In the genomic region with DNA sequence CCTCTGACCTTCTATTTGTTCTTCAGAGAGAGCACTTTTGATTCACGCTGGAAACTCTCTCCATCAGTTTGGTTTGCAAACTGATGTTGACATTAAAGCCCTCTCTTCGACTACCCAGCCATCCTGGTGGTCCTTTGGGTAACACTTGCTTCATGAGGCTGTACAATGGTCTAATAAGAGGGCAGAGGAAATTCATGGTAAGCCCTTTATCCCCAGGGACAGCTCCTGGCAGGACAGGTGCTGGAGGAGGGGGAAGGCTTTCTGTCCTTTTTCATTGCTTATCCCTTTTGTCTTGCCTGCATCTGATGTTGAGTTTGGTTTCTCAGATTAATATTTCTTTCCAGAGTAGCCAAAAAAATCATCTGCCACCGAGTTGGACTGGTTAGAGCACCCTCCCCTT, we compare ENCODE assay signal across 19 cellular contexts. TPM values are rescaled to one million over a fixed set of nuclear protein-coding genes. Genes with fewer than 3 reads are reported as not detected.
"Had no signal": no experiment of that assay in that cellular context is flagged by ENCODE, and none has a peak within 500 bp of the region (broad histone marks: within the 10 kb centered on the region; RNA-seq: fewer than 3 reads in every experiment).

No MANE protein-coding gene starts in this region.

- H3K9me3 ChIP-seq: thyroid gland had no signal

- H3K27ac ChIP-seq: cardiac muscle cell, thyroid gland had no signal

- H3K27me3 ChIP-seq: cardiac muscle cell, foreskin keratinocyte, thyroid gland had no signal

- H3K9me3 Mint-ChIP-seq: activated naive CD8-positive, alpha-beta T cell treated with anti-CD3 and anti-CD28 coated beads, Interleukin-2, amount 10 ng/mL, durations not matched to agents 7 days and 5 days; activated T-helper 1 cell treated with anti-CD3 and anti-CD28 coated beads, Interleukin-12 subunit alpha, Interleukin-12 subunit beta, Interleukin-2, Interleukin-4 antibody, amounts not matched to agents 30 ng/mL and 10 ng/mL and 1 ng/mL, durations not matched to agents 14 hours and 24 hours and 36 hours; effector memory CD8-positive, alpha-beta T cell; natural killer cell treated with Interleukin-12 subunit alpha and Interleukin-12 subunit beta and Interleukin-15 and Interleukin-18, amount 100 ng/mL, for 72 hours had no signal

- DNase-seq: activated CD4-positive, alpha-beta T cell treated with anti-CD3 and anti-CD28 coated beads, Interleukin-2, amount 50 U/mL, for 4 hours; activated gamma-delta T cell treated with Interleukin-2 at 50 U/mL for 16 hours; activated naive CD8-positive, alpha-beta T cell treated with anti-CD3 and anti-CD28 coated beads, Interleukin-2, amount 10 ng/mL, durations not matched to agents 7 days and 5 days; amygdala; effector memory CD8-positive, alpha-beta T cell; foreskin keratinocyte; glutamatergic neuron; kidney; retina; stimulated activated CD4-positive, alpha-beta T cell treated with anti-CD3 and anti-CD28 coated beads, Interleukin-1b, Interleukin-23, amount 100 ng/mL, for 48 hours; stimulated activated naive CD4-positive, alpha-beta T cell treated with Interleukin-2 at 50 U/mL for 16 hours; thyroid gland had no signal

- H3K36me3 ChIP-seq: cardiac muscle cell, thyroid gland had no signal

- H3K36me3 Mint-ChIP-seq: activated naive CD8-positive, alpha-beta T cell treated with anti-CD3 and anti-CD28 coated beads, Interleukin-2, amount 10 ng/mL, durations not matched to agents 7 days and 5 days; natural killer cell treated with Interleukin-12 subunit alpha and Interleukin-12 subunit beta and Interleukin-15 and Interleukin-18, amount 100 ng/mL, for 72 hours had no signal

- H3K4me3 Mint-ChIP-seq: activated naive CD8-positive, alpha-beta T cell treated with anti-CD3 and anti-CD28 coated beads, Interleukin-2, amount 10 ng/mL, durations not matched to agents 7 days and 5 days; activated T-helper 1 cell treated with anti-CD3 and anti-CD28 coated beads, Interleukin-12 subunit alpha, Interleukin-12 subunit beta, Interleukin-2, Interleukin-4 antibody, amounts not matched to agents 30 ng/mL and 10 ng/mL and 1 ng/mL, durations not matched to agents 14 hours and 24 hours and 36 hours; effector memory CD8-positive, alpha-beta T cell; natural killer cell treated with Interleukin-12 subunit alpha and Interleukin-12 subunit beta and Interleukin-15 and Interleukin-18, amount 100 ng/mL, for 72 hours had no signal

- FAIRE-seq: kidney, TTC549 had no signal

- H3K27me3 Mint-ChIP-seq: effector memory CD8-positive, alpha-beta T cell; natural killer cell treated with Interleukin-12 subunit alpha and Interleukin-12 subunit beta and Interleukin-15 and Interleukin-18, amount 100 ng/mL, for 72 hours had no signal

- H3K4me3 ChIP-seq: cardiac muscle cell, lung, thyroid gland had no signal

- ATAC-seq: effector memory CD8-positive, alpha-beta T cell; foreskin keratinocyte; left lobe of liver; natural killer cell treated with Interleukin-12 subunit alpha and Interleukin-12 subunit beta and Interleukin-15 and Interleukin-18, amount 100 ng/mL, for 72 hours had no signal

- H3K27ac Mint-ChIP-seq: activated naive CD8-positive, alpha-beta T cell treated with anti-CD3 and anti-CD28 coated beads, Interleukin-2, amount 10 ng/mL, durations not matched to agents 7 days and 5 days; activated T-helper 1 cell treated with anti-CD3 and anti-CD28 coated beads, Interleukin-12 subunit alpha, Interleukin-12 subunit beta, Interleukin-2, Interleukin-4 antibody, amounts not matched to agents 30 ng/mL and 10 ng/mL and 1 ng/mL, durations not matched to agents 14 hours and 24 hours and 36 hours; effector memory CD8-positive, alpha-beta T cell; natural killer cell treated with Interleukin-12 subunit alpha and Interleukin-12 subunit beta and Interleukin-15 and Interleukin-18, amount 100 ng/mL, for 72 hours had no signal

RNA-seq across cellular contexts. Expression of gene CD93, which starts 52.1 kb away (rescaled TPM):
- total RNA-seq: fibroblast of lung, foreskin keratinocyte had no signal
